ENCODE assay signal across 2 cellular contexts in the genomic region with DNA sequence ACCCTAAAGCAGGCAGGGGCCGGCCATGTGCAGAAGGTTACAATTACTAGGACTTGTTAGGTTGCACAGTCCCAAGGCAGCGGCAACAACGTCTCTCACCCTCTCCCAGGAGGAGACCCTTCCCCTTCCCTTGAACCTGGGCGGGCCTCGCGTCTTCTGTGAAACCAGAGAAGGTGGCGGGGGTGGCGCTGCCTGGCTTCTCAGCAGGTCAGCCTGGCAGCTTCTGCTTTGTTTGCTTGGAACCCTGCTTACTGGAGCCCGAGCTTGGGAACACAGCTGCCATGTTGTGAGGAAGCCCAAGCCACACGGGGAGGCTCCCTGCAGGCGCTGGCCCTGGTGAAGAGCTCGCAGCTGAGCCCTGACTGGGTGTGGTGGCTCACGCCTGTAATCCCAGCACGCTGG.
TF ChIP-seq lines count a peak whose summit lies in the region.

No MANE protein-coding gene starts in this region.

TF ChIP-seq in Ishikawa, 13 proteins besides CTCF, POLR2A, EP300 and RAD21:
- TF ChIP-seq YY1 (IDR thresholded peaks at IDR 0.05; ENCODE audit: low read depth), result peak; percentile 87
- TF ChIP-seq NFIC (IDR thresholded peaks at IDR 0.05), result no peak

TF ChIP-seq in K562, 482 proteins besides CTCF, POLR2A, EP300 and RAD21:
- TF ChIP-seq ZNF75A (CRISPR knock-in tag; IDR thresholded peaks at IDR 0.05) (no peak), MTF1 (CRISPR knock-in tag; IDR thresholded peaks at IDR 0.05; ENCODE audit: borderline replicate concordance) (no peak), MTA2 (IDR thresholded peaks at IDR 0.05; ENCODE audit: low read depth) (no peak), NCOA6 (IDR thresholded peaks at IDR 0.05) (no peak), SNIP1 (IDR thresholded peaks at IDR 0.05; ENCODE audit: low read depth) (no peak), POLR2G (IDR thresholded peaks at IDR 0.05; ENCODE audit: low read depth, low read length) (0 out of 2 replicates have a peak, but pooled peaks have one; percentile 19), IRF2 (CRISPR knock-in tag; IDR thresholded peaks at IDR 0.05) (no peak), ATF1 (CRISPR knock-in tag; IDR thresholded peaks at IDR 0.05) (no peak), ATF1 (tag; IDR thresholded peaks at IDR 0.05) (peak; percentile 29), BRF1 (IDR thresholded peaks at IDR 0.05; ENCODE audit: borderline replicate concordance, extremely low read depth, insufficient read length) (no peak), CBX1 (IDR thresholded peaks at IDR 0.05; ENCODE audit: low read depth) (peak; percentile 10; the same call in 1 of the 2 replicates), PCBP2 (IDR thresholded peaks at IDR 0.05; ENCODE audit: low read depth, low read length, poor library complexity, severe bottlenecking) (no peak), ZNF707 (CRISPR knock-in tag; conservative IDR thresholded peaks at IDR 0.05) (no peak), NFRKB (IDR thresholded peaks at IDR 0.05; ENCODE audit: low read depth) (no peak), ZNF785 (CRISPR knock-in tag; IDR thresholded peaks at IDR 0.05) (no peak), GTF2E2 (tag; IDR thresholded peaks at IDR 0.05) (no peak), MAFK (IDR thresholded peaks at IDR 0.05; ENCODE audit: low read length) (no peak), YY1 (IDR thresholded peaks at IDR 0.05; ENCODE audit: borderline replicate concordance in 1 of 3, control insufficient read depth in 1 of 3, extremely low read depth in 1 of 3, insufficient read depth in 3 of 3, insufficient read length in 1 of 3, insufficient replicate concordance in 2 of 3, low read depth in 1 of 3, low read length in 2 of 3) (peak; percentile 56 to 91 (median 63)), HDAC2 (IDR thresholded peaks at IDR 0.05) (0 out of 2 replicates have a peak, but pooled peaks have one; percentile 3), ZNF263 (CRISPR knock-in tag; IDR thresholded peaks at IDR 0.05; ENCODE audit: borderline replicate concordance) (no peak), CEBPG (CRISPR knock-in tag; IDR thresholded peaks at IDR 0.05) (0 out of 2 replicates have a peak, but pooled peaks have one; percentile 5), CEBPG (tag; conservative IDR thresholded peaks at IDR 0.05 in 1 of 2, IDR thresholded peaks at IDR 0.05 in 1 of 2) (no peak), NUFIP1 (IDR thresholded peaks at IDR 0.05; ENCODE audit: partially characterized antibody) (no peak), ZFX (CRISPR knock-in tag; IDR thresholded peaks at IDR 0.05) (peak; percentile 16; the same call in 1 of the 2 replicates), ZNF12 (CRISPR knock-in tag; IDR thresholded peaks at IDR 0.05) (peak; percentile 61; the same call in 1 of the 2 replicates), ERF (CRISPR knock-in tag; IDR thresholded peaks at IDR 0.05) (no peak), EHMT2 (IDR thresholded peaks at IDR 0.05) (no peak), SMARCB1 (IDR thresholded peaks at IDR 0.05; ENCODE audit: insufficient read length, low read depth) (no peak), KAT7 (CRISPR knock-in tag; IDR thresholded peaks at IDR 0.05; ENCODE audit: borderline replicate concordance) (no peak), DIDO1 (tag; IDR thresholded peaks at IDR 0.05; ENCODE audit: low read depth) (no peak), CREB1 (IDR thresholded peaks at IDR 0.05) (no peak), CREB1 (CRISPR knock-in tag; IDR thresholded peaks at IDR 0.05) (no peak), KDM1A (IDR thresholded peaks at IDR 0.05) (no peak; a peak in 1 of 4 replicates), ZNF134 (CRISPR knock-in tag; conservative IDR thresholded peaks at IDR 0.05) (no peak)
- TF ChIP-seq, protein P1, sequence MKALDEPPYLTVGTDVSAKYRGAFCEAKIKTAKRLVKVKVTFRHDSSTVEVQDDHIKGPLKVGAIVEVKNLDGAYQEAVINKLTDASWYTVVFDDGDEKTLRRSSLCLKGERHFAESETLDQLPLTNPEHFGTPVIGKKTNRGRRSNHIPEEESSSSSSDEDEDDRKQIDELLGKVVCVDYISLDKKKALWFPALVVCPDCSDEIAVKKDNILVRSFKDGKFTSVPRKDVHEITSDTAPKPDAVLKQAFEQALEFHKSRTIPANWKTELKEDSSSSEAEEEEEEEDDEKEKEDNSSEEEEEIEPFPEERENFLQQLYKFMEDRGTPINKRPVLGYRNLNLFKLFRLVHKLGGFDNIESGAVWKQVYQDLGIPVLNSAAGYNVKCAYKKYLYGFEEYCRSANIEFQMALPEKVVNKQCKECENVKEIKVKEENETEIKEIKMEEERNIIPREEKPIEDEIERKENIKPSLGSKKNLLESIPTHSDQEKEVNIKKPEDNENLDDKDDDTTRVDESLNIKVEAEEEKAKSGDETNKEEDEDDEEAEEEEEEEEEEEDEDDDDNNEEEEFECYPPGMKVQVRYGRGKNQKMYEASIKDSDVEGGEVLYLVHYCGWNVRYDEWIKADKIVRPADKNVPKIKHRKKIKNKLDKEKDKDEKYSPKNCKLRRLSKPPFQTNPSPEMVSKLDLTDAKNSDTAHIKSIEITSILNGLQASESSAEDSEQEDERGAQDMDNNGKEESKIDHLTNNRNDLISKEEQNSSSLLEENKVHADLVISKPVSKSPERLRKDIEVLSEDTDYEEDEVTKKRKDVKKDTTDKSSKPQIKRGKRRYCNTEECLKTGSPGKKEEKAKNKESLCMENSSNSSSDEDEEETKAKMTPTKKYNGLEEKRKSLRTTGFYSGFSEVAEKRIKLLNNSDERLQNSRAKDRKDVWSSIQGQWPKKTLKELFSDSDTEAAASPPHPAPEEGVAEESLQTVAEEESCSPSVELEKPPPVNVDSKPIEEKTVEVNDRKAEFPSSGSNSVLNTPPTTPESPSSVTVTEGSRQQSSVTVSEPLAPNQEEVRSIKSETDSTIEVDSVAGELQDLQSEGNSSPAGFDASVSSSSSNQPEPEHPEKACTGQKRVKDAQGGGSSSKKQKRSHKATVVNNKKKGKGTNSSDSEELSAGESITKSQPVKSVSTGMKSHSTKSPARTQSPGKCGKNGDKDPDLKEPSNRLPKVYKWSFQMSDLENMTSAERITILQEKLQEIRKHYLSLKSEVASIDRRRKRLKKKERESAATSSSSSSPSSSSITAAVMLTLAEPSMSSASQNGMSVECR (CRISPR knock-in tag; IDR thresholded peaks at IDR 0.05), result 0 out of 2 replicates have a peak, but pooled peaks have one; percentile 35
- TF ChIP-seq, protein P2, sequence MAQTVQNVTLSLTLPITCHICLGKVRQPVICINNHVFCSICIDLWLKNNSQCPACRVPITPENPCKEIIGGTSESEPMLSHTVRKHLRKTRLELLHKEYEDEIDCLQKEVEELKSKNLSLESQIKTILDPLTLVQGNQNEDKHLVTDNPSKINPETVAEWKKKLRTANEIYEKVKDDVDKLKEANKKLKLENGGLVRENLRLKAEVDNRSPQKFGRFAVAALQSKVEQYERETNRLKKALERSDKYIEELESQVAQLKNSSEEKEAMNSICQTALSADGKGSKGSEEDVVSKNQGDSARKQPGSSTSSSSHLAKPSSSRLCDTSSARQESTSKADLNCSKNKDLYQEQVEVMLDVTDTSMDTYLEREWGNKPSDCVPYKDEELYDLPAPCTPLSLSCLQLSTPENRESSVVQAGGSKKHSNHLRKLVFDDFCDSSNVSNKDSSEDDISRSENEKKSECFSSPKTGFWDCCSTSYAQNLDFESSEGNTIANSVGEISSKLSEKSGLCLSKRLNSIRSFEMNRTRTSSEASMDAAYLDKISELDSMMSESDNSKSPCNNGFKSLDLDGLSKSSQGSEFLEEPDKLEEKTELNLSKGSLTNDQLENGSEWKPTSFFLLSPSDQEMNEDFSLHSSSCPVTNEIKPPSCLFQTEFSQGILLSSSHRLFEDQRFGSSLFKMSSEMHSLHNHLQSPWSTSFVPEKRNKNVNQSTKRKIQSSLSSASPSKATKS (CRISPR knock-in tag; IDR thresholded peaks at IDR 0.05), result no peak
- TF ChIP-seq, protein P3, sequence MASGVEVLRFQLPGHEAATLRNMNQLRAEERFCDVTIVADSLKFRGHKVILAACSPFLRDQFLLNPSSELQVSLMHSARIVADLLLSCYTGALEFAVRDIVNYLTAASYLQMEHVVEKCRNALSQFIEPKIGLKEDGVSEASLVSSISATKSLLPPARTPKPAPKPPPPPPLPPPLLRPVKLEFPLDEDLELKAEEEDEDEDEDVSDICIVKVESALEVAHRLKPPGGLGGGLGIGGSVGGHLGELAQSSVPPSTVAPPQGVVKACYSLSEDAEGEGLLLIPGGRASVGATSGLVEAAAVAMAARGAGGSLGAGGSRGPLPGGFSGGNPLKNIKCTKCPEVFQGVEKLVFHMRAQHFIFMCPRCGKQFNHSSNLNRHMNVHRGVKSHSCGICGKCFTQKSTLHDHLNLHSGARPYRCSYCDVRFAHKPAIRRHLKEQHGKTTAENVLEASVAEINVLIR (CRISPR knock-in tag; IDR thresholded peaks at IDR 0.05), result no peak
- TF ChIP-seq, protein P4, sequence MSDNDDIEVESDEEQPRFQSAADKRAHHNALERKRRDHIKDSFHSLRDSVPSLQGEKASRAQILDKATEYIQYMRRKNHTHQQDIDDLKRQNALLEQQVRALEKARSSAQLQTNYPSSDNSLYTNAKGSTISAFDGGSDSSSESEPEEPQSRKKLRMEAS (CRISPR knock-in tag; IDR thresholded peaks at IDR 0.05), result 0 out of 2 replicates have a peak, but pooled peaks have one; percentile 9
- TF ChIP-seq, protein P5, sequence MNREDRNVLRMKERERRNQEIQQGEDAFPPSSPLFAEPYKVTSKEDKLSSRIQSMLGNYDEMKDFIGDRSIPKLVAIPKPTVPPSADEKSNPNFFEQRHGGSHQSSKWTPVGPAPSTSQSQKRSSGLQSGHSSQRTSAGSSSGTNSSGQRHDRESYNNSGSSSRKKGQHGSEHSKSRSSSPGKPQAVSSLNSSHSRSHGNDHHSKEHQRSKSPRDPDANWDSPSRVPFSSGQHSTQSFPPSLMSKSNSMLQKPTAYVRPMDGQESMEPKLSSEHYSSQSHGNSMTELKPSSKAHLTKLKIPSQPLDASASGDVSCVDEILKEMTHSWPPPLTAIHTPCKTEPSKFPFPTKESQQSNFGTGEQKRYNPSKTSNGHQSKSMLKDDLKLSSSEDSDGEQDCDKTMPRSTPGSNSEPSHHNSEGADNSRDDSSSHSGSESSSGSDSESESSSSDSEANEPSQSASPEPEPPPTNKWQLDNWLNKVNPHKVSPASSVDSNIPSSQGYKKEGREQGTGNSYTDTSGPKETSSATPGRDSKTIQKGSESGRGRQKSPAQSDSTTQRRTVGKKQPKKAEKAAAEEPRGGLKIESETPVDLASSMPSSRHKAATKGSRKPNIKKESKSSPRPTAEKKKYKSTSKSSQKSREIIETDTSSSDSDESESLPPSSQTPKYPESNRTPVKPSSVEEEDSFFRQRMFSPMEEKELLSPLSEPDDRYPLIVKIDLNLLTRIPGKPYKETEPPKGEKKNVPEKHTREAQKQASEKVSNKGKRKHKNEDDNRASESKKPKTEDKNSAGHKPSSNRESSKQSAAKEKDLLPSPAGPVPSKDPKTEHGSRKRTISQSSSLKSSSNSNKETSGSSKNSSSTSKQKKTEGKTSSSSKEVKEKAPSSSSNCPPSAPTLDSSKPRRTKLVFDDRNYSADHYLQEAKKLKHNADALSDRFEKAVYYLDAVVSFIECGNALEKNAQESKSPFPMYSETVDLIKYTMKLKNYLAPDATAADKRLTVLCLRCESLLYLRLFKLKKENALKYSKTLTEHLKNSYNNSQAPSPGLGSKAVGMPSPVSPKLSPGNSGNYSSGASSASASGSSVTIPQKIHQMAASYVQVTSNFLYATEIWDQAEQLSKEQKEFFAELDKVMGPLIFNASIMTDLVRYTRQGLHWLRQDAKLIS (CRISPR knock-in tag; IDR thresholded peaks at IDR 0.05), result 0 out of 2 replicates have a peak, but pooled peaks have one; percentile 35
- TF ChIP-seq, protein P6, sequence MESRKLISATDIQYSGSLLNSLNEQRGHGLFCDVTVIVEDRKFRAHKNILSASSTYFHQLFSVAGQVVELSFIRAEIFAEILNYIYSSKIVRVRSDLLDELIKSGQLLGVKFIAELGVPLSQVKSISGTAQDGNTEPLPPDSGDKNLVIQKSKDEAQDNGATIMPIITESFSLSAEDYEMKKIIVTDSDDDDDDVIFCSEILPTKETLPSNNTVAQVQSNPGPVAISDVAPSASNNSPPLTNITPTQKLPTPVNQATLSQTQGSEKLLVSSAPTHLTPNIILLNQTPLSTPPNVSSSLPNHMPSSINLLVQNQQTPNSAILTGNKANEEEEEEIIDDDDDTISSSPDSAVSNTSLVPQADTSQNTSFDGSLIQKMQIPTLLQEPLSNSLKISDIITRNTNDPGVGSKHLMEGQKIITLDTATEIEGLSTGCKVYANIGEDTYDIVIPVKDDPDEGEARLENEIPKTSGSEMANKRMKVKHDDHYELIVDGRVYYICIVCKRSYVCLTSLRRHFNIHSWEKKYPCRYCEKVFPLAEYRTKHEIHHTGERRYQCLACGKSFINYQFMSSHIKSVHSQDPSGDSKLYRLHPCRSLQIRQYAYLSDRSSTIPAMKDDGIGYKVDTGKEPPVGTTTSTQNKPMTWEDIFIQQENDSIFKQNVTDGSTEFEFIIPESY (CRISPR knock-in tag; IDR thresholded peaks at IDR 0.05), result peak; percentile 53; the same call in 1 of the 2 replicates
- TF ChIP-seq, protein P7, sequence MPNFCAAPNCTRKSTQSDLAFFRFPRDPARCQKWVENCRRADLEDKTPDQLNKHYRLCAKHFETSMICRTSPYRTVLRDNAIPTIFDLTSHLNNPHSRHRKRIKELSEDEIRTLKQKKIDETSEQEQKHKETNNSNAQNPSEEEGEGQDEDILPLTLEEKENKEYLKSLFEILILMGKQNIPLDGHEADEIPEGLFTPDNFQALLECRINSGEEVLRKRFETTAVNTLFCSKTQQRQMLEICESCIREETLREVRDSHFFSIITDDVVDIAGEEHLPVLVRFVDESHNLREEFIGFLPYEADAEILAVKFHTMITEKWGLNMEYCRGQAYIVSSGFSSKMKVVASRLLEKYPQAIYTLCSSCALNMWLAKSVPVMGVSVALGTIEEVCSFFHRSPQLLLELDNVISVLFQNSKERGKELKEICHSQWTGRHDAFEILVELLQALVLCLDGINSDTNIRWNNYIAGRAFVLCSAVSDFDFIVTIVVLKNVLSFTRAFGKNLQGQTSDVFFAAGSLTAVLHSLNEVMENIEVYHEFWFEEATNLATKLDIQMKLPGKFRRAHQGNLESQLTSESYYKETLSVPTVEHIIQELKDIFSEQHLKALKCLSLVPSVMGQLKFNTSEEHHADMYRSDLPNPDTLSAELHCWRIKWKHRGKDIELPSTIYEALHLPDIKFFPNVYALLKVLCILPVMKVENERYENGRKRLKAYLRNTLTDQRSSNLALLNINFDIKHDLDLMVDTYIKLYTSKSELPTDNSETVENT (CRISPR knock-in tag; IDR thresholded peaks at IDR 0.05), result 0 out of 2 replicates have a peak, but pooled peaks have one; percentile 20
- TF ChIP-seq, protein P8, sequence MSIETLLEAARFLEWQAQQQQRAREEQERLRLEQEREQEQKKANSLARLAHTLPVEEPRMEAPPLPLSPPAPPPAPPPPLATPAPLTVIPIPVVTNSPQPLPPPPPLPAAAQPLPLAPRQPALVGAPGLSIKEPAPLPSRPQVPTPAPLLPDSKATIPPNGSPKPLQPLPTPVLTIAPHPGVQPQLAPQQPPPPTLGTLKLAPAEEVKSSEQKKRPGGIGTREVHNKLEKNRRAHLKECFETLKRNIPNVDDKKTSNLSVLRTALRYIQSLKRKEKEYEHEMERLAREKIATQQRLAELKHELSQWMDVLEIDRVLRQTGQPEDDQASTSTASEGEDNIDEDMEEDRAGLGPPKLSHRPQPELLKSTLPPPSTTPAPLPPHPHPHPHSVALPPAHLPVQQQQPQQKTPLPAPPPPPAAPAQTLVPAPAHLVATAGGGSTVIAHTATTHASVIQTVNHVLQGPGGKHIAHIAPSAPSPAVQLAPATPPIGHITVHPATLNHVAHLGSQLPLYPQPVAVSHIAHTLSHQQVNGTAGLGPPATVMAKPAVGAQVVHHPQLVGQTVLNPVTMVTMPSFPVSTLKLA (conservative IDR thresholded peaks at IDR 0.05), result no peak
